ENCODE assay signal across 10 cellular contexts in genomic region chr4:52714597-52715254, GRCh38. TPM values are rescaled to one million over a fixed set of nuclear protein-coding genes. Genes with fewer than 3 reads are reported as not detected.
DNase-seq lines count a peak whose midpoint lies in the region; ATAC-seq lines count a peak whose summit lies in the region.
"Had no signal": no experiment of that assay in that cellular context is flagged by ENCODE, and none has a peak within 500 bp of the region (broad histone marks: within the 10 kb centered on the region; RNA-seq: fewer than 3 reads in every experiment).

No MANE protein-coding gene starts in this region.

- peak overlapping the region; percentile 96 for H3K4me3 Mint-ChIP-seq in activated naive CD4-positive, alpha-beta T cell treated with anti-CD3 and anti-CD28 coated beads for 36 hours

- CTCF ChIA-PET in activated naive CD4-positive, alpha-beta T cell treated with anti-CD3 and anti-CD28 coated beads for 36 hours (lab: Charles Lee): no interaction called here

- H3K4ac ChIP-seq in trophoblast cell (ENCODE audit: low read depth, low read length): no peak overlapping the region

- intact Hi-C loops in activated naive CD4-positive, alpha-beta T cell treated with anti-CD3 and anti-CD28 coated beads for 36 hours (cut with micrococcal nuclease): loop anchor here (5.0 to 10.0 kb wide), 2 partner anchors 680 to 1518 kb away; partner anchors contain the start of gene SGCB
- intact Hi-C loops in posterior cingulate gyrus (cut with DNase I): no loop called here

- H3K9ac ChIP-seq in trophoblast cell (ENCODE audit: low read length): no peak overlapping the region

- H3K18ac ChIP-seq in trophoblast cell (ENCODE audit: low read length): peak overlapping the region; percentile 49

- no peak overlapping the region for H3K27ac ChIP-seq in trophoblast cell (ENCODE audit: low read depth, low read length)
- H3K27ac ChIP-seq: thyroid gland had no signal

- H3K36me3 ChIP-seq in trophoblast cell (ENCODE audit: control insufficient read depth in 1 of 2, insufficient read depth in 2 of 2, low read length in 2 of 2): peaks cover 8 to 20% of the 10 kb centered on the region in 2 experiments
- H3K36me3 ChIP-seq: thyroid gland had no signal

- H3K79me2 ChIP-seq in trophoblast cell (ENCODE audit: control insufficient read depth, insufficient read depth, low read length, poor library complexity): peaks cover 6% of the 10 kb centered on the region

- no peak overlapping the region for H4K12ac ChIP-seq in trophoblast cell (ENCODE audit: low read depth, low read length)

- H3K27ac Mint-ChIP-seq in activated naive CD4-positive, alpha-beta T cell treated with anti-CD3 and anti-CD28 coated beads for 36 hours: peak overlapping the region; percentile 71

- H3K27me3 Mint-ChIP-seq in activated naive CD4-positive, alpha-beta T cell treated with anti-CD3 and anti-CD28 coated beads for 36 hours (ENCODE audit: low read depth): no peaks in the 10 kb centered on the region

- WGBS in trophoblast cell (ENCODE audit: extremely low coverage, insufficient coverage, insufficient read length): no CpG with 5 or more reads among the region's 4 CpGs

- peaks cover 8% of the 10 kb centered on the region for H3K79me1 ChIP-seq in trophoblast cell (ENCODE audit: low read length)

- peak; percentile 34 for DNase-seq in activated naive CD4-positive, alpha-beta T cell treated with anti-CD3 and anti-CD28 coated beads for 36 hours
- no peak for DNase-seq in activated naive CD4-positive, alpha-beta T cell treated with Interleukin-2 at 50 U/mL for 16 hours
- peak; percentile 54 for DNase-seq in MV-4-11 (lab: John Stamatoyannopoulos, UW)
- DNase-seq in amniotic epithelial cell (ENCODE audit: low read depth): peak; percentile 67
- no peak for DNase-seq in trophoblast cell
- DNase-seq in iPS-NIHi11 (ENCODE audit: low spot score): no peak
- no peak for DNase-seq in posterior cingulate gyrus
- DNase-seq: COR-L47, thyroid gland had no signal

- no peaks in the 10 kb centered on the region for H3K27me3 ChIP-seq in trophoblast cell (ENCODE audit: insufficient read depth, low read length)
- H3K27me3 ChIP-seq: thyroid gland had no signal

- no peaks in the 10 kb centered on the region for H3K9me3 ChIP-seq in trophoblast cell (ENCODE audit: insufficient read depth, low read depth, low read length)
- H3K9me3 ChIP-seq: thyroid gland had no signal

- no peak overlapping the region for H3K4me2 ChIP-seq in trophoblast cell (ENCODE audit: low read length)

- peaks cover 49% of the 10 kb centered on the region for H3K4me1 Mint-ChIP-seq in activated naive CD4-positive, alpha-beta T cell treated with anti-CD3 and anti-CD28 coated beads for 36 hours (ENCODE audit: low read depth)

- H2BK120ac ChIP-seq in trophoblast cell (ENCODE audit: insufficient read depth, low read length, poor library complexity): no peak overlapping the region

- H4K91ac ChIP-seq in trophoblast cell (ENCODE audit: low read depth, low read length): no peak overlapping the region

- H2BK5ac ChIP-seq in trophoblast cell (ENCODE audit: low read depth, low read length, poor library complexity): no peak overlapping the region

- no peak overlapping the region for H4K8ac ChIP-seq in trophoblast cell (ENCODE audit: low read depth, low read length)

- H3K36me3 Mint-ChIP-seq in activated naive CD4-positive, alpha-beta T cell treated with anti-CD3 and anti-CD28 coated beads for 36 hours (ENCODE audit: low read depth): peaks cover 48% of the 10 kb centered on the region

- H3K4me3 ChIP-seq in trophoblast cell (ENCODE audit: low read depth, low read length): no peak overlapping the region
- H3K4me3 ChIP-seq: thyroid gland had no signal

- no peak for ATAC-seq in esophagus mucosa

- peaks cover 10 to 15% of the 10 kb centered on the region in 2 experiments for H3K4me1 ChIP-seq in trophoblast cell (ENCODE audit: control insufficient read depth in 1 of 2, insufficient read depth in 2 of 2, low read length in 2 of 2)

- H2AK5ac ChIP-seq in trophoblast cell (ENCODE audit: low read length): no peak overlapping the region

- H2AFZ ChIP-seq in trophoblast cell (ENCODE audit: insufficient read depth, low read length, poor library complexity): no peak overlapping the region

- no peak overlapping the region for H3K23ac ChIP-seq in trophoblast cell (ENCODE audit: low read length)

- H2BK12ac ChIP-seq in trophoblast cell (ENCODE audit: low read length): no peak overlapping the region

- no peaks in the 10 kb centered on the region for H3K9me3 Mint-ChIP-seq in activated naive CD4-positive, alpha-beta T cell treated with anti-CD3 and anti-CD28 coated beads for 36 hours

- H3K14ac ChIP-seq in trophoblast cell (ENCODE audit: low read length): no peak overlapping the region

RNA-seq across cellular contexts. Expression of gene ERVMER34-1, which starts 36.5 kb away (rescaled TPM):
- total RNA-seq in activated naive CD4-positive, alpha-beta T cell treated with anti-CD3 and anti-CD28 coated beads for 36 hours: under 1 TPM; 0.14 to 0.32 TPM
- 2.9 and 3.0 TPM in 2 replicates for polyA plus RNA-seq in trophoblast cell (2013)
- total RNA-seq in esophagus mucosa: 5.1 TPM

RNA-seq across cellular contexts. Expression of gene USP46, which starts 55.6 kb away (rescaled TPM):
- total RNA-seq in activated naive CD4-positive, alpha-beta T cell treated with anti-CD3 and anti-CD28 coated beads for 36 hours: 1 to 10 TPM; 1.7 to 1.9 TPM
- 15.8 and 16.9 TPM in 2 replicates for polyA plus RNA-seq in trophoblast cell (2013)
- total RNA-seq in esophagus mucosa: 19.7 TPM

Comparison
In these comparisons a context has a peak if more than half of its experiments do, and no peak if none do; other contexts are left out.
1. DNase-seq: peak in activated naive CD4-positive, alpha-beta T cell treated with anti-CD3 and anti-CD28 coated beads for 36 hours (single experiment), MV-4-11 (single experiment) and amniotic epithelial cell (single experiment); none in activated naive CD4-positive, alpha-beta T cell treated with Interleukin-2 at 50 U/mL for 16 hours (single experiment), trophoblast cell (0 of 2), iPS-NIHi11 (single experiment) and posterior cingulate gyrus (0 of 10).